Comparison of ENCODE assay signal across 17 cellular contexts in genomic region chr2:17823646-17824045, GRCh38. TPM values are rescaled to one million over a fixed set of nuclear protein-coding genes. Genes with fewer than 3 reads are reported as not detected.
"Had no signal": no experiment of that assay in that cellular context is flagged by ENCODE, and none has a peak within 500 bp of the region (broad histone marks: within the 10 kb centered on the region; RNA-seq: fewer than 3 reads in every experiment).

No MANE protein-coding gene starts in this region.

RNA-seq across cellular contexts. Expression of gene MSGN1, which starts 7.4 kb away (rescaled TPM):
- total RNA-seq: chondrocyte; dorsolateral prefrontal cortex; esophagus mucosa; hepatocyte; kidney; left colon; liver; lung microvascular endothelial cell; mesothelial cell of epicardium; mucosa of gallbladder; myocyte; natural killer cell treated with Interleukin-12 subunit alpha and Interleukin-12 subunit beta and Interleukin-15 and Interleukin-18, amount 100 ng/mL, for 72 hours; osteoblast; pulmonary artery endothelial cell; sciatic nerve; urinary bladder had no signal
- polyA plus RNA-seq: hepatocyte, liver, thymus, urinary bladder had no signal

RNA-seq across cellular contexts. Expression of gene KCNS3, which starts 54.8 kb away (rescaled TPM):
- total RNA-seq: natural killer cell treated with Interleukin-12 subunit alpha and Interleukin-12 subunit beta and Interleukin-15 and Interleukin-18, amount 100 ng/mL, for 72 hours had no signal
